ENCODE assay signal across 22 cellular contexts in the genomic region with DNA sequence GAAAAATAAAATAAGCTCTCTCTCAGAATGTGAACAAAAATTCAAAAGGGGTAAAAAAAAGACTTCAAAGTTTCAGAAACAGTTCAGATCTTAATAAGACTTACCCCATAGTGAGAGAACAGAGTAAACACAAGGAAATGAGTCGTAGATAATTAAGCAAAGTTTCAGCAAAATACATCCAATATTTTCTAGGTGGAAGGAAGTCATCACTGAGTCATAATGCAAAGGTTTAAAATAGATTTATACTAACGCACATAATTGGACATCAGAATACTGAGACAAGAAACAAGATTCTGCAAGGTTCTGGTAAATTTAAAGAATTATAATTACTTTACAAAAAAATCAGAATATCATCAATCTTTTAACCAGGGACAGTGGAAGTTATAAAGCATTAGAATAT.
"Had no signal": no experiment of that assay in that cellular context is flagged by ENCODE, and none has a peak within 500 bp of the region (broad histone marks: within the 10 kb centered on the region; RNA-seq: fewer than 3 reads in every experiment).

No MANE protein-coding gene starts in this region.

- H3K4me1 ChIP-seq: ascending aorta, foreskin keratinocyte, lower lobe of right lung, tibial artery had no signal

- H3K27me3 Mint-ChIP-seq: activated CD4-positive, alpha-beta T cell treated with anti-CD3 and anti-CD28 coated beads, Interleukin-2, amount 10 ng/mL, durations not matched to agents 24 days and 14 days; activated naive CD4-positive, alpha-beta T cell treated with anti-CD3 and anti-CD28 coated beads, Interleukin-2, amount 10 ng/mL, durations not matched to agents 7 days and 5 days; dendritic cell treated with granulocyte-macrophage colony-stimulating factor and Interleukin-4, amounts not matched to agents 40 ng/mL and 50 ng/mL, for 4 days; effector memory CD8-positive, alpha-beta T cell had no signal

- H3K4me3 Mint-ChIP-seq: activated CD4-positive, alpha-beta T cell treated with anti-CD3 and anti-CD28 coated beads, Interleukin-2, amount 10 ng/mL, durations not matched to agents 24 days and 14 days; activated naive CD4-positive, alpha-beta T cell treated with anti-CD3 and anti-CD28 coated beads, Interleukin-2, amount 10 ng/mL, durations not matched to agents 7 days and 5 days; dendritic cell treated with granulocyte-macrophage colony-stimulating factor and Interleukin-4, amounts not matched to agents 40 ng/mL and 50 ng/mL, for 4 days; effector memory CD8-positive, alpha-beta T cell; mesothelial cell of epicardium; nephron progenitor cell; T-helper 2 cell treated with Interferon-gamma antibody and Interleukin-4, amounts not matched to agents 5 μg/mL and 100 μg/mL, for 36 hours had no signal

- H3K27me3 ChIP-seq: ascending aorta, cardiac muscle cell, foreskin keratinocyte, tibial artery had no signal

- H3K36me3 Mint-ChIP-seq: activated naive CD4-positive, alpha-beta T cell treated with anti-CD3 and anti-CD28 coated beads, Interleukin-2, amount 10 ng/mL, durations not matched to agents 7 days and 5 days; mesothelial cell of epicardium had no signal

- H3K27ac ChIP-seq: ascending aorta, cardiac muscle cell, foreskin keratinocyte, lower lobe of right lung, tibial artery had no signal

- H3K36me3 ChIP-seq: ascending aorta, cardiac muscle cell, lower lobe of right lung, tibial artery had no signal

- ATAC-seq: effector memory CD8-positive, alpha-beta T cell; foreskin keratinocyte; lower lobe of right lung had no signal

- H3K9me3 ChIP-seq: ascending aorta, lower lobe of right lung, tibial artery had no signal

- H3K4me3 ChIP-seq: ascending aorta, cardiac muscle cell, lower lobe of right lung, tibial artery had no signal

- H3K4me1 Mint-ChIP-seq: activated CD4-positive, alpha-beta T cell treated with anti-CD3 and anti-CD28 coated beads, Interleukin-2, amount 10 ng/mL, durations not matched to agents 24 days and 14 days; activated naive CD4-positive, alpha-beta T cell treated with anti-CD3 and anti-CD28 coated beads, Interleukin-2, amount 10 ng/mL, durations not matched to agents 7 days and 5 days; mesothelial cell of epicardium; nephron progenitor cell had no signal

- H3K27ac Mint-ChIP-seq: activated CD4-positive, alpha-beta T cell treated with anti-CD3 and anti-CD28 coated beads, Interleukin-2, amount 10 ng/mL, durations not matched to agents 24 days and 14 days; activated naive CD4-positive, alpha-beta T cell treated with anti-CD3 and anti-CD28 coated beads, Interleukin-2, amount 10 ng/mL, durations not matched to agents 7 days and 5 days; dendritic cell treated with granulocyte-macrophage colony-stimulating factor and Interleukin-4, amounts not matched to agents 40 ng/mL and 50 ng/mL, for 4 days; effector memory CD8-positive, alpha-beta T cell; mesothelial cell of epicardium; nephron progenitor cell; T-helper 2 cell treated with Interferon-gamma antibody and Interleukin-4, amounts not matched to agents 5 μg/mL and 100 μg/mL, for 36 hours had no signal

- H3K9me3 Mint-ChIP-seq: activated CD4-positive, alpha-beta T cell treated with anti-CD3 and anti-CD28 coated beads, Interleukin-2, amount 10 ng/mL, durations not matched to agents 24 days and 14 days; nephron progenitor cell had no signal

- DNase-seq: activated CD4-positive, alpha-beta T cell treated with anti-CD3 and anti-CD28 coated beads, Interleukin-2, amount 10 ng/mL, durations not matched to agents 24 days and 14 days; activated CD4-positive, CD25-positive, alpha-beta regulatory T cell; activated CD8-positive, alpha-beta memory T cell treated with anti-CD3 and anti-CD28 coated beads, Interleukin-2, amount 50 U/mL, for 48 hours; activated effector memory CD4-positive, alpha-beta T cell treated with Interleukin-2 at 50 U/mL for 16 hours; activated naive CD4-positive, alpha-beta T cell treated with anti-CD3 and anti-CD28 coated beads, Interleukin-2, amount 10 ng/mL, durations not matched to agents 7 days and 5 days; activated T-cell treated with anti-CD3 and anti-CD28 coated beads, Interleukin-2, amount 50 U/mL, for 48 hours; effector memory CD8-positive, alpha-beta T cell; foreskin keratinocyte; hypothalamus; islet precursor cell; lower lobe of right lung; nephron progenitor cell; occipital lobe; posterior cingulate gyrus; stimulated activated CD4-positive, alpha-beta T cell treated with anti-CD3 and anti-CD28 coated beads, Interleukin-2, amount 100 ng/mL, for 24 hours; stimulated activated naive CD4-positive, alpha-beta T cell treated with Interleukin-2 at 50 U/mL for 16 hours; tibial artery had no signal
